In genomic region chr19:1429750-1430149, GRCh38 we compare ENCODE assay signal across 24 cellular contexts. TPM values are rescaled to one million over a fixed set of nuclear protein-coding genes. Genes with fewer than 3 reads are reported as not detected.
A peak's percentile ranks its signal among the peaks of the same experiment; 100 is the strongest.
DNase-seq lines count a peak whose midpoint lies in the region; ATAC-seq and TF ChIP-seq lines count a peak whose summit lies in the region.
"Had no signal": no experiment of that assay in that cellular context is flagged by ENCODE, and none has a peak within 500 bp of the region (broad histone marks: within the 10 kb centered on the region; RNA-seq: fewer than 3 reads in every experiment).

No MANE protein-coding gene starts in this region.

- DNase-seq in DND-41 (no peak), Peyer's patch (peak in 2 of 3 donors; percentile 65 to 72), heart right ventricle (peak; percentile 63), neuronal stem cell (ENCODE audit: low spot score) (no peak), SIG-M5 treated with dmso at 0.1 percent for 504 hours (lab: John Stamatoyannopoulos, UW; ENCODE audit: unreplicated experiment) (no peak), NCI-H526 treated with DMSO at 0.1 percent for 48 hours (lab: John Stamatoyannopoulos, UW) (no peak)
- DNase-seq in CD8-positive, alpha-beta T cell = no peak
- DNase-seq: activated B cell treated with CpG ODN at 0.5 μM for 24 hours; activated naive CD8-positive, alpha-beta T cell treated with anti-CD3 and anti-CD28 coated beads for 36 hours; activated T-cell treated with anti-CD3 and anti-CD28 coated beads, Interleukin-2, amount 50 U/mL, for 72 hours; CD4-positive, alpha-beta memory T cell; DMS79 treated with DMSO at 0.1 percent for 48 hours; foreskin fibroblast; kidney glomerular epithelial cell; NCI-H1417; NCI-H69; psoas muscle; spleen had no signal

- CTCF ChIA-PET in CD8-positive, alpha-beta T cell (lab: Charles Lee) = no interaction called here

- POLR2A ChIA-PET in CD8-positive, alpha-beta T cell (lab: Charles Lee) = no interaction called here

- no peak overlapping the region for H2AK5ac ChIP-seq in neuronal stem cell (ENCODE audit: low read depth, low read length)

- ATAC-seq in DND-41 (ENCODE audit: insufficient read depth, low read depth) (0 out of 3 replicates have a peak, but pooled peaks have one; percentile 4), heart right ventricle (peak; percentile 63 to 90 (median 78)), GM18498 (IDR thresholded peaks at IDR 0.05; ENCODE audit: unreplicated experiment) (no peak)
- ATAC-seq in CD8-positive, alpha-beta T cell = no peak
- ATAC-seq: activated T-cell treated with anti-CD3 and anti-CD28 coated beads, Interleukin-2, amount 50 U/mL, for 72 hours; psoas muscle had no signal

- no peaks in the 10 kb centered on the region for H3K27me3 ChIP-seq in DND-41 (ENCODE audit: insufficient read depth, low read length, poor library complexity)
- no peaks in the 10 kb centered on the region for H3K27me3 ChIP-seq in Peyer's patch
- H3K27me3 ChIP-seq in heart right ventricle = no peaks in the 10 kb centered on the region
- H3K27me3 ChIP-seq in neuronal stem cell (ENCODE audit: control insufficient read depth in 3 of 3, insufficient read depth in 3 of 3, low read depth in 1 of 3, low read length in 3 of 3) = no peaks in the 10 kb centered on the region
- no peaks in the 10 kb centered on the region for H3K27me3 ChIP-seq in CD8-positive, alpha-beta T cell (ENCODE audit: insufficient read depth, low read length)
- H3K27me3 ChIP-seq: neural progenitor cell, spleen, suprapubic skin had no signal

- no peak overlapping the region for H3K4me3 Mint-ChIP-seq in CD8-positive, alpha-beta T cell
- H3K4me3 Mint-ChIP-seq: activated B cell treated with CpG ODN at 0.5 μM for 24 hours; activated naive CD8-positive, alpha-beta T cell treated with anti-CD3 and anti-CD28 coated beads for 36 hours; activated T-cell treated with anti-CD3 and anti-CD28 coated beads, Interleukin-2, amount 50 U/mL, for 72 hours; brain; CD4-positive, alpha-beta memory T cell; dendritic cell treated with granulocyte-macrophage colony-stimulating factor and Interleukin-4, amounts not matched to agents 40 ng/mL and 50 ng/mL, for 4 days; neural progenitor cell had no signal

- H2AFZ ChIP-seq in DND-41 (ENCODE audit: low read depth, low read length) = no peak overlapping the region
- H2AFZ ChIP-seq in neuronal stem cell (ENCODE audit: low read length) = no peak overlapping the region
- H2AFZ ChIP-seq: neural progenitor cell had no signal

- H3K79me1 ChIP-seq in neuronal stem cell (ENCODE audit: low read depth, low read length) = peaks cover 21% of the 10 kb centered on the region

- H4K20me1 ChIP-seq in DND-41 (ENCODE audit: insufficient read depth, low read length) = peaks cover 84% of the 10 kb centered on the region

- H4K8ac ChIP-seq in neuronal stem cell (ENCODE audit: low read depth, low read length) = no peak overlapping the region

- no peak overlapping the region for H3K4ac ChIP-seq in neuronal stem cell (ENCODE audit: low read length)

- H3K4me1 Mint-ChIP-seq in CD8-positive, alpha-beta T cell (ENCODE audit: low read depth) = no peaks in the 10 kb centered on the region
- H3K4me1 Mint-ChIP-seq: activated naive CD8-positive, alpha-beta T cell treated with anti-CD3 and anti-CD28 coated beads for 36 hours had no signal

- no peaks in the 10 kb centered on the region for H3K9me3 ChIP-seq in DND-41 (ENCODE audit: insufficient read depth, low read length, severe bottlenecking)
- H3K9me3 ChIP-seq in Peyer's patch = no peaks in the 10 kb centered on the region
- no peaks in the 10 kb centered on the region for H3K9me3 ChIP-seq in heart right ventricle
- H3K9me3 ChIP-seq in neuronal stem cell (replicated peaks in 1 of 2; ENCODE audit: control insufficient read depth in 2 of 2, insufficient read depth in 1 of 2, low read depth in 1 of 2, low read length in 2 of 2) = no peaks in the 10 kb centered on the region
- H3K9me3 ChIP-seq in CD8-positive, alpha-beta T cell (ENCODE audit: low read length) = no peaks in the 10 kb centered on the region
- H3K9me3 ChIP-seq: psoas muscle, spleen, suprapubic skin had no signal

- no peaks in the 10 kb centered on the region for H3K9me3 Mint-ChIP-seq in CD8-positive, alpha-beta T cell
- H3K9me3 Mint-ChIP-seq: activated B cell treated with CpG ODN at 0.5 μM for 24 hours; activated naive CD8-positive, alpha-beta T cell treated with anti-CD3 and anti-CD28 coated beads for 36 hours; activated T-cell treated with anti-CD3 and anti-CD28 coated beads, Interleukin-2, amount 50 U/mL, for 72 hours; brain; dendritic cell treated with granulocyte-macrophage colony-stimulating factor and Interleukin-4, amounts not matched to agents 40 ng/mL and 50 ng/mL, for 4 days; neural progenitor cell had no signal

- H3K14ac ChIP-seq in neuronal stem cell (ENCODE audit: low read length) = no peak overlapping the region

- no peak overlapping the region for H3K23ac ChIP-seq in neuronal stem cell (ENCODE audit: low read depth, low read length, poor library complexity)

- no peak overlapping the region for H3K27ac Mint-ChIP-seq in CD8-positive, alpha-beta T cell
- H3K27ac Mint-ChIP-seq: activated B cell treated with CpG ODN at 0.5 μM for 24 hours; activated naive CD8-positive, alpha-beta T cell treated with anti-CD3 and anti-CD28 coated beads for 36 hours; activated T-cell treated with anti-CD3 and anti-CD28 coated beads, Interleukin-2, amount 50 U/mL, for 72 hours; brain; dendritic cell treated with granulocyte-macrophage colony-stimulating factor and Interleukin-4, amounts not matched to agents 40 ng/mL and 50 ng/mL, for 4 days; neural progenitor cell had no signal

- no peak overlapping the region for H4K91ac ChIP-seq in neuronal stem cell (ENCODE audit: low read depth, low read length, poor library complexity)

- TF ChIP-seq CTCF in DND-41 (IDR thresholded peaks at IDR 0.05; ENCODE audit: borderline replicate concordance, extremely low read depth, low read length, poor library complexity, severe bottlenecking) (no peak), Peyer's patch (IDR thresholded peaks at IDR 0.05) (no peak), heart right ventricle (IDR thresholded peaks at IDR 0.05) (no peak)
- no peak for TF ChIP-seq CTCF in CD8-positive, alpha-beta T cell (IDR thresholded peaks at IDR 0.05)

- TF ChIP-seq POLR2A in Peyer's patch (IDR thresholded peaks at IDR 0.05) = no peak

- no peak overlapping the region for H2BK15ac ChIP-seq in neuronal stem cell (ENCODE audit: low read length)

- H3K36me3 Mint-ChIP-seq in CD8-positive, alpha-beta T cell = peaks cover 56% of the 10 kb centered on the region

- H3K79me2 ChIP-seq in DND-41 (ENCODE audit: insufficient read depth, low read length) = peaks cover 51% of the 10 kb centered on the region

- H3K4me2 ChIP-seq in DND-41 (ENCODE audit: insufficient read depth, low read length) (no peak overlapping the region), neuronal stem cell (ENCODE audit: insufficient read depth, low read length, poor library complexity, severe bottlenecking) (no peak overlapping the region)
- H3K4me2 ChIP-seq: neural progenitor cell had no signal

- peak overlapping the region; percentile 22 for H2BK5ac ChIP-seq in neuronal stem cell (ENCODE audit: low read length)

- H3K18ac ChIP-seq in neuronal stem cell (ENCODE audit: low read length) = no peak overlapping the region

- H2BK12ac ChIP-seq in neuronal stem cell (ENCODE audit: low read length) = no peak overlapping the region

- H3K36me3 ChIP-seq in DND-41 (ENCODE audit: insufficient read depth, low read length) = peaks cover 95% of the 10 kb centered on the region
- peaks cover 0 to 93% (median 0%) of the 10 kb centered on the region in 3 donors for H3K36me3 ChIP-seq in Peyer's patch
- peaks cover 0 to 100% (median 61%) of the 10 kb centered on the region in 9 donors for H3K36me3 ChIP-seq in heart right ventricle
- H3K36me3 ChIP-seq in neuronal stem cell (replicated peaks in 1 of 2; ENCODE audit: control insufficient read depth in 2 of 2, insufficient read depth in 2 of 2, low read length in 2 of 2) = peaks cover 53 to 92% of the 10 kb centered on the region in 2 donors
- H3K36me3 ChIP-seq in CD8-positive, alpha-beta T cell (ENCODE audit: insufficient read depth, low read length) = peaks cover 47% of the 10 kb centered on the region
- H3K36me3 ChIP-seq: neural progenitor cell had no signal

- intact Hi-C loops in heart right ventricle (cut with DNase I) = no loop called here
- intact Hi-C loops in CD8-positive, alpha-beta T cell (cut with DNase I, micrococcal nuclease) = no loop called here

- 42 to 46% methylated on average over 14 of the region's 14 CpGs for WGBS in heart right ventricle, 2 donors
- WGBS in neuronal stem cell (ENCODE audit: extremely low coverage in 2 of 2, insufficient read length in 2 of 2, insufficient replicate concordance in 1 of 2), 2 donors = no CpG with 5 or more reads among the region's 14 CpGs

- no peak overlapping the region for H2BK120ac ChIP-seq in neuronal stem cell (ENCODE audit: low read depth, low read length)

- H3K27ac ChIP-seq in DND-41 (ENCODE audit: low read length) (no peak overlapping the region), Peyer's patch (peak overlapping the region in 2 of 4 donors; percentile 24 to 39), heart right ventricle (peak overlapping the region in 6 of 10 donors; percentile 2 to 77 (median 58)), neuronal stem cell (replicated peaks; ENCODE audit: low read length) (no peak overlapping the region)
- no peak overlapping the region for H3K27ac ChIP-seq in CD8-positive, alpha-beta T cell (ENCODE audit: low read depth, low read length)
- H3K27ac ChIP-seq: neural progenitor cell, psoas muscle, SK-N-MC, spleen, suprapubic skin had no signal

- H3K4me1 ChIP-seq in DND-41 (ENCODE audit: insufficient read depth, low read length) (no peaks in the 10 kb centered on the region), Peyer's patch (no peaks in the 10 kb centered on the region), heart right ventricle (peaks cover 0 to 34% (median 16%) of the 10 kb centered on the region in 9 donors), neuronal stem cell (ENCODE audit: control insufficient read depth in 2 of 2, insufficient read depth in 1 of 2, low read depth in 1 of 2, low read length in 2 of 2) (peaks cover 5 to 11% of the 10 kb centered on the region in 2 donors)
- H3K4me1 ChIP-seq in CD8-positive, alpha-beta T cell (ENCODE audit: insufficient read depth, low read length) = no peaks in the 10 kb centered on the region
- H3K4me1 ChIP-seq: psoas muscle had no signal

- H3K9ac ChIP-seq in DND-41 (ENCODE audit: low read depth, low read length) = no peak overlapping the region
- no peak overlapping the region for H3K9ac ChIP-seq in neuronal stem cell (ENCODE audit: low read depth, low read length, poor library complexity)
- H3K9ac ChIP-seq: neural progenitor cell had no signal

- no peaks in the 10 kb centered on the region for H3K27me3 Mint-ChIP-seq in CD8-positive, alpha-beta T cell (ENCODE audit: low read depth)
- H3K27me3 Mint-ChIP-seq: activated B cell treated with CpG ODN at 0.5 μM for 24 hours; activated naive CD8-positive, alpha-beta T cell treated with anti-CD3 and anti-CD28 coated beads for 36 hours; brain; CD4-positive, alpha-beta memory T cell; dendritic cell treated with granulocyte-macrophage colony-stimulating factor and Interleukin-4, amounts not matched to agents 40 ng/mL and 50 ng/mL, for 4 days had no signal

- no peak overlapping the region for H3K4me3 ChIP-seq in DND-41 (ENCODE audit: low read depth in 1 of 2, low read length in 2 of 2)
- no peak overlapping the region for H3K4me3 ChIP-seq in Peyer's patch
- H3K4me3 ChIP-seq in heart right ventricle = no peak overlapping the region
- H3K4me3 ChIP-seq in neuronal stem cell (ENCODE audit: low read length in 2 of 2) = no peak overlapping the region
- no peak overlapping the region for H3K4me3 ChIP-seq in CD8-positive, alpha-beta T cell (ENCODE audit: low read depth, low read length)
- H3K4me3 ChIP-seq: neural progenitor cell, psoas muscle, SK-N-MC, spleen, suprapubic skin had no signal

RNA-seq across cellular contexts. Expression of gene RPS15, which starts 8.4 kb away (rescaled TPM):
- 1,000 to 10,000 TPM; 1,044 to 1,915 (median 1,354) TPM for total RNA-seq in Peyer's patch
- 100 to 1,000 TPM; 480 to 720 (median 539) TPM for total RNA-seq in heart right ventricle
- 1,000 to 10,000 TPM; 2,400 to 3,724 TPM for polyA plus RNA-seq in heart right ventricle
- 3,965 TPM for polyA plus RNA-seq in neuronal stem cell (2013, experiment 1 of 2)
- 3,732 TPM for polyA plus RNA-seq in neuronal stem cell (2013, experiment 2 of 2)
- 1,000 to 10,000 TPM; 2,066 to 2,071 TPM for total RNA-seq in CD8-positive, alpha-beta T cell

RNA-seq across cellular contexts. Expression of gene APC2, which starts 20.2 kb away (rescaled TPM):
- total RNA-seq in Peyer's patch (under 1 TPM in 3 of 4 donors, not detected in 1; 0.18 to 0.76 (median 0.27) TPM), heart right ventricle (under 1 TPM in 9 of 10 donors, not detected in 1; 0.02 to 0.23 (median 0.08) TPM)
- under 1 TPM; 0.13 to 0.15 TPM for polyA plus RNA-seq in heart right ventricle
- polyA plus RNA-seq in neuronal stem cell (2013, experiment 1 of 2) = 3.4 TPM
- polyA plus RNA-seq in neuronal stem cell (2013, experiment 2 of 2) = 3.9 TPM
- under 1 TPM; 0.27 to 0.33 TPM for total RNA-seq in CD8-positive, alpha-beta T cell
- total RNA-seq: CD4-positive, alpha-beta memory T cell had no signal
- polyA plus RNA-seq: CD4-positive, alpha-beta memory T cell had no signal

RNA-seq across cellular contexts. Expression of gene DAZAP1, which starts 22.4 kb away (rescaled TPM):
- 10 to 100 TPM; 37.5 to 90.9 (median 58.2) TPM for total RNA-seq in Peyer's patch
- total RNA-seq in heart right ventricle = 100 to 1,000 TPM in 2 of 10 donors, 10 to 100 TPM in 8; 56.7 to 111 (median 73.8) TPM
- 10 to 100 TPM; 82.6 to 91.3 TPM for polyA plus RNA-seq in heart right ventricle
- 124 TPM for polyA plus RNA-seq in neuronal stem cell (2013, experiment 1 of 2)
- polyA plus RNA-seq in neuronal stem cell (2013, experiment 2 of 2) = 126 TPM
- 100 to 1,000 TPM; 140 to 144 TPM for total RNA-seq in CD8-positive, alpha-beta T cell

RNA-seq across cellular contexts. Expression of gene GAMT, which starts 28.4 kb away (rescaled TPM):
- total RNA-seq in Peyer's patch (1 to 10 TPM in 2 of 4 donors, not detected in 2; 2.5 to 3.1 TPM), heart right ventricle (10 to 100 TPM; 53.4 to 89.2 (median 72.1) TPM)
- 100 to 1,000 TPM in 1 of 2 donors, 10 to 100 TPM in 1; 30.8 to 260 TPM for polyA plus RNA-seq in heart right ventricle
- 41.6 TPM for polyA plus RNA-seq in neuronal stem cell (2013, experiment 1 of 2)
- polyA plus RNA-seq in neuronal stem cell (2013, experiment 2 of 2) = 42.6 TPM
- total RNA-seq in CD8-positive, alpha-beta T cell = 10 to 100 TPM in 1 of 2 experiments, 1 to 10 TPM in 1; 9.5 to 11.4 TPM

RNA-seq across cellular contexts. Expression of gene NDUFS7, which starts 46.0 kb away (rescaled TPM):
- 100 to 1,000 TPM in 3 of 4 donors, 10 to 100 TPM in 1; 99.9 to 165 (median 156) TPM for total RNA-seq in Peyer's patch
- total RNA-seq in heart right ventricle = 100 to 1,000 TPM; 248 to 446 (median 377) TPM
- 100 to 1,000 TPM; 307 to 498 TPM for polyA plus RNA-seq in heart right ventricle
- 61.9 TPM for polyA plus RNA-seq in neuronal stem cell (2013, experiment 1 of 2)
- polyA plus RNA-seq in neuronal stem cell (2013, experiment 2 of 2) = 60.2 TPM
- total RNA-seq in CD8-positive, alpha-beta T cell = 10 to 100 TPM; 38.6 to 41.1 TPM

Comparison
In these comparisons a context has a peak if more than half of its experiments do, and no peak if none do; other contexts are left out.
1. ATAC-seq: peak in DND-41 (single experiment) and heart right ventricle (8 of 8); none in GM18498 (single experiment) and CD8-positive, alpha-beta T cell (single experiment).
2. DNase-seq: peak in Peyer's patch (2 of 3) and heart right ventricle (2 of 2); none in DND-41 (single experiment), neuronal stem cell (single experiment), SIG-M5 treated with dmso at 0.1 percent for 504 hours (single experiment), CD8-positive, alpha-beta T cell (0 of 7) and NCI-H526 treated with DMSO at 0.1 percent for 48 hours (single experiment).
3. H3K27ac ChIP-seq: peak in heart right ventricle (6 of 10); none in DND-41 (single experiment), neuronal stem cell (single experiment) and CD8-positive, alpha-beta T cell (single experiment).